Comparison of ENCODE assay signal across 8 cellular contexts in genomic region chr1:67735806-67736627, GRCh38. TPM values are rescaled to one million over a fixed set of nuclear protein-coding genes. Genes with fewer than 3 reads are reported as not detected.
DNase-seq lines count a peak whose midpoint lies in the region; ATAC-seq, FAIRE-seq and TF ChIP-seq lines count a peak whose summit lies in the region.

No MANE protein-coding gene starts in this region.

- CTCF ChIA-PET in H1 (lab: Charles Lee; ENCODE audit: partially characterized antibody), result interaction anchor here (0.7 to 3.2 kb wide), 3 partner anchors 12 to 30 kb away, joined by 3 to 15 read pairs (median 7); no protein-coding TSS in a partner anchor

- no peak overlapping the region for H2BK120ac ChIP-seq in H1 (replicated peaks; ENCODE audit: low read depth, low read length)

- H3K23ac ChIP-seq in H1 (ENCODE audit: insufficient read length), result no peak overlapping the region

- H3K4me1 ChIP-seq in H1 (replicated peaks in 1 of 4; ENCODE audit: control insufficient read depth in 3 of 4, insufficient read depth in 4 of 4, low read length in 3 of 4) (peaks cover 0 to 13% (median 6%) of the 10 kb centered on the region in 4 experiments; a peak in 6 of 7 replicates), mucosa of stomach (ENCODE audit: control insufficient read depth, insufficient read depth, low read length) (peaks cover 46% of the 10 kb centered on the region)

- no peak overlapping the region for H2BK5ac ChIP-seq in H1 (ENCODE audit: low read depth, low read length)

- H4K91ac ChIP-seq in H1 (replicated peaks; ENCODE audit: insufficient read length, low read length), result no peak overlapping the region

- peak; percentile 75 for TF ChIP-seq POLR2A in GM18505 (IDR thresholded peaks at IDR 0.05; ENCODE audit: borderline replicate concordance, extremely low read depth, insufficient read depth, insufficient read length)
- no peak for TF ChIP-seq POLR2A in H1 (IDR thresholded peaks at IDR 0.05; ENCODE audit: control extremely low read depth in 1 of 2, low read depth in 2 of 2, low read length in 2 of 2)

- H3K27me3 ChIP-seq in H1 (replicated peaks in 1 of 4; ENCODE audit: control insufficient read depth in 3 of 4, extremely low read depth in 1 of 4, insufficient read depth in 3 of 4, low read length in 3 of 4) (no peaks in the 10 kb centered on the region), mucosa of stomach (ENCODE audit: control insufficient read depth, insufficient read depth, low read length) (no peaks in the 10 kb centered on the region)

- H3K4me2 ChIP-seq in H1 (ENCODE audit: insufficient read depth in 1 of 2, low read depth in 2 of 2, low read length in 2 of 2), result no peak overlapping the region

- H3K79me2 ChIP-seq in H1 (ENCODE audit: control insufficient read depth in 1 of 2, insufficient read depth in 2 of 2, low read length in 2 of 2), result no peaks in the 10 kb centered on the region

- H3K79me1 ChIP-seq in H1 (ENCODE audit: low read depth, low read length), result no peaks in the 10 kb centered on the region; the same call in 1 of the 2 replicates

- POLR2A ChIA-PET in H1 (lab: Charles Lee; ENCODE audit: partially characterized antibody), result no interaction called here

- no peak overlapping the region for H3K9ac ChIP-seq in H1 (replicated peaks in 1 of 4; ENCODE audit: extremely low read depth in 1 of 4, low read depth in 3 of 4, low read length in 3 of 4)
- peak overlapping the region; percentile 32 for H3K9ac ChIP-seq in mucosa of stomach (ENCODE audit: low read length)

- H3K56ac ChIP-seq in H1 (replicated peaks; ENCODE audit: insufficient read length, low read depth, low read length), result no peak overlapping the region

- no peak overlapping the region for H4K5ac ChIP-seq in H1 (ENCODE audit: insufficient read length, low read depth, low read length)

- no peak for FAIRE-seq in H1 (lab: Jason Lieb, UNC)

- TF ChIP-seq RAD21 in H1 (IDR thresholded peaks at IDR 0.05 in 1 of 2, conservative IDR thresholded peaks at IDR 0.05 in 1 of 2; ENCODE audit: low read depth in 2 of 2, low read length in 2 of 2), result no peak

- no peak overlapping the region for H2AFZ ChIP-seq in H1 (ENCODE audit: low read length)

- no peaks in the 10 kb centered on the region for H4K20me1 ChIP-seq in H1 (replicated peaks in 1 of 2; ENCODE audit: control insufficient read depth in 1 of 2, insufficient read depth in 2 of 2, low read length in 2 of 2)

- peak; percentile 94 for ATAC-seq in GM18505 (IDR thresholded peaks at IDR 0.05; ENCODE audit: unreplicated experiment)
- peak; percentile 95 for ATAC-seq in HG02588 (IDR thresholded peaks at IDR 0.05; ENCODE audit: unreplicated experiment)

- no peak overlapping the region for H2BK20ac ChIP-seq in H1 (ENCODE audit: low read length)

- no peak overlapping the region for H2BK12ac ChIP-seq in H1 (ENCODE audit: low read depth, low read length)

- H3K14ac ChIP-seq in H1 (ENCODE audit: insufficient read length), result no peak overlapping the region

- no peak overlapping the region for H4K8ac ChIP-seq in H1 (ENCODE audit: extremely low read depth, insufficient read depth, low read length)

- H3K4ac ChIP-seq in H1 (replicated peaks; ENCODE audit: insufficient read length, low read depth, low read length), result no peak overlapping the region

- peak overlapping the region; percentile 57; the same call in 1 of the 2 replicates for H3K18ac ChIP-seq in H1 (ENCODE audit: extremely low read depth, low read length)

- H3K9me3 ChIP-seq in H1 (ENCODE audit: insufficient read depth in 2 of 2, low read depth in 1 of 2, low read length in 1 of 2) (no peaks in the 10 kb centered on the region), mucosa of stomach (ENCODE audit: control insufficient read depth, low read length) (no peaks in the 10 kb centered on the region)

- no peak overlapping the region for H3K4me3 ChIP-seq in H1 (ENCODE audit: extremely low read depth in 1 of 4, insufficient read depth in 2 of 4, low read depth in 3 of 4, low read length in 4 of 4)
- no peak overlapping the region for H3K4me3 ChIP-seq in mucosa of stomach (ENCODE audit: low read length)

- H2BK15ac ChIP-seq in H1 (ENCODE audit: low read length), result no peak overlapping the region

- TF ChIP-seq CTCF in H1 (IDR thresholded peaks at IDR 0.05; ENCODE audit: control extremely low read depth in 1 of 3, insufficient read depth in 1 of 3, low read depth in 1 of 3, low read length in 3 of 3), result no peak

- WGBS in H1 (ENCODE audit: extremely low coverage in 1 of 2, insufficient coverage in 1 of 2, insufficient read length in 1 of 2, insufficient replicate concordance in 2 of 2, low coverage in 1 of 2, low lambda C conversion rate in 2 of 2, missing lambda C conversion rate in 1 of 2), 2 experiments, result 90% methylated on average over 11 of the region's 11 CpGs; no CpG with 5 or more reads in 1 of the 2 experiments

- no peak for TF ChIP-seq EP300 in H1 (IDR thresholded peaks at IDR 0.05; ENCODE audit: borderline replicate concordance in 1 of 2, low read depth in 2 of 2, low read length in 2 of 2)

- no peak overlapping the region for H2AK5ac ChIP-seq in H1 (ENCODE audit: low read depth, low read length)

- H3K27ac ChIP-seq in H1 (ENCODE audit: low read depth, low read length) (no peak overlapping the region), temporal lobe (ENCODE audit: low read depth, low read length) (peak overlapping the region; percentile 73)

- DNase-seq in NCI-H1105 treated with DMSO at 0.1 percent for 48 hours (lab: John Stamatoyannopoulos, UW) (peak; percentile 45), H1 (ENCODE audit: low read depth in 1 of 2, low spot score in 2 of 2) (no peak), AML-193 (lab: John Stamatoyannopoulos, UW) (no peak)
- peak; percentile 67 for DNase-seq in activated CD4-positive, alpha-beta T cell treated with anti-CD3 and anti-CD28 coated beads for 48 hours

- no peaks in the 10 kb centered on the region for H3K23me2 ChIP-seq in H1 (ENCODE audit: low read depth, low read length)

- no peaks in the 10 kb centered on the region for H3K36me3 ChIP-seq in H1 (ENCODE audit: control insufficient read depth in 2 of 4, insufficient read depth in 4 of 4, low read length in 3 of 4)
- no peaks in the 10 kb centered on the region for H3K36me3 ChIP-seq in mucosa of stomach (ENCODE audit: control insufficient read depth, insufficient read depth, low read length)

TF ChIP-seq in H1, 55 proteins besides CTCF, POLR2A, EP300 and RAD21 (continues in another document):
- no peak for TF ChIP-seq PHF8 (conservative IDR thresholded peaks at IDR 0.05; ENCODE audit: low read depth, low read length)
- TF ChIP-seq CTBP2 (IDR thresholded peaks at IDR 0.05; ENCODE audit: borderline replicate concordance, insufficient read depth, insufficient read length, low read length), result no peak
- TF ChIP-seq SIRT6 (IDR thresholded peaks at IDR 0.05; ENCODE audit: low read length), result no peak
- TF ChIP-seq TCF12 (IDR thresholded peaks at IDR 0.05; ENCODE audit: low read depth, low read length), result no peak
- TF ChIP-seq EGR1 (IDR thresholded peaks at IDR 0.05; ENCODE audit: borderline replicate concordance, low read depth, low read length), result no peak
- no peak for TF ChIP-seq CBX8 (IDR thresholded peaks at IDR 0.05; ENCODE audit: borderline replicate concordance, low read depth, low read length)
- TF ChIP-seq YY1 (IDR thresholded peaks at IDR 0.05; ENCODE audit: low read depth, low read length), result no peak
- no peak for TF ChIP-seq JUN (IDR thresholded peaks at IDR 0.05; ENCODE audit: low read depth, low read length)
- no peak for TF ChIP-seq HDAC2 (IDR thresholded peaks at IDR 0.05; ENCODE audit: borderline replicate concordance in 1 of 2, low read depth in 2 of 2, low read length in 2 of 2)
- no peak for TF ChIP-seq SIX5 (IDR thresholded peaks at IDR 0.05; ENCODE audit: low read depth, low read length)
- no peak for TF ChIP-seq SP4 (IDR thresholded peaks at IDR 0.05; ENCODE audit: low read length)
- TF ChIP-seq TEAD4 (IDR thresholded peaks at IDR 0.05; ENCODE audit: low read depth, low read length), result no peak
- TF ChIP-seq FOSL1 (IDR thresholded peaks at IDR 0.05; ENCODE audit: insufficient read depth, low read depth, low read length), result no peak
- no peak for TF ChIP-seq CEBPB (IDR thresholded peaks at IDR 0.05; ENCODE audit: low read depth, low read length)

RNA-seq across cellular contexts. Expression of gene GADD45A, which starts 51.0 kb away (rescaled TPM):
- total RNA-seq in H1 (2021; fragmentation: NEBNext Ultra II Directional; extraction: Animal tissue kit (Norgen Biotek cat#: 25700)), result 15.5 and 15.6 TPM in 2 replicates
- 7.6 and 13.6 TPM in 2 replicates for polyA plus RNA-seq in H1 (2011; rRNA removed)
- 14.2 TPM for polyA plus RNA-seq in H1 (2011; cell fraction: cytosol; rRNA removed)
- 19.6 TPM for polyA plus RNA-seq in H1 (2011; cell fraction: nucleus; rRNA removed)
- polyA plus RNA-seq in H1 (2012, experiment 1 of 2), result 13.3 to 20.9 TPM (median 16.5 TPM) in 4 replicates
- 7.9 TPM for polyA plus RNA-seq in H1 (2012, experiment 2 of 2)
- 12.3 TPM for polyA plus RNA-seq in H1 (2013, experiment 1 of 2)
- polyA plus RNA-seq in H1 (2013, experiment 2 of 2), result 13.6 TPM
- polyA minus RNA-seq in H1 (2011; rRNA and poly(A)+ RNA removed), result 1.1 and 2.4 TPM in 2 replicates
- 7.8 TPM for polyA minus RNA-seq in H1 (2011; cell fraction: cytosol; rRNA and poly(A)+ RNA removed)
- 30.7 TPM for polyA minus RNA-seq in H1 (2011; cell fraction: nucleus; rRNA and poly(A)+ RNA removed)
- 9.6 TPM for total RNA-seq in temporal lobe

Comparison
In these comparisons a context has a peak if more than half of its experiments do, and no peak if none do; other contexts are left out.
1. DNase-seq: peak in NCI-H1105 treated with DMSO at 0.1 percent for 48 hours (single experiment) and activated CD4-positive, alpha-beta T cell treated with anti-CD3 and anti-CD28 coated beads for 48 hours (single experiment); none in H1 (0 of 2) and AML-193 (0 of 2).